In genomic region chr2:204268971-204269370, GRCh38 we compare ENCODE assay signal across 24 cellular contexts.
"Had no signal": no experiment of that assay in that cellular context is flagged by ENCODE, and none has a peak within 500 bp of the region (broad histone marks: within the 10 kb centered on the region; RNA-seq: fewer than 3 reads in every experiment).

No MANE protein-coding gene starts in this region.

- H3K27ac ChIP-seq: ascending aorta, cardiac muscle cell, SJCRH30, VCaP had no signal

- H3K36me3 ChIP-seq: ascending aorta, cardiac muscle cell had no signal

- H3K4me3 ChIP-seq: ascending aorta, cardiac muscle cell, K562, SJCRH30 had no signal

- H3K4me1 ChIP-seq: SJCRH30 had no signal

- DNase-seq: activated CD4-positive, alpha-beta memory T cell treated with anti-CD3 and anti-CD28 coated beads for 36 hours; activated CD4-positive, alpha-beta T cell treated with anti-CD3 and anti-CD28 coated beads, Interleukin-2, amount 10 ng/mL, durations not matched to agents 7 days and 5 days; activated CD4-positive, CD25-positive, alpha-beta regulatory T cell; activated CD8-positive, alpha-beta memory T cell treated with anti-CD3 and anti-CD28 coated beads for 24 hours; activated effector memory CD4-positive, alpha-beta T cell treated with anti-CD3 and anti-CD28 coated beads, Interleukin-2, amount 50 U/mL, for 16 hours; activated naive CD4-positive, alpha-beta T cell treated with Interleukin-2 at 50 U/mL for 16 hours; activated naive CD8-positive, alpha-beta T cell treated with anti-CD3 and anti-CD28 coated beads, Interleukin-2, amount 50 U/mL, for 24 hours; activated T-cell treated with anti-CD3 and anti-CD28 coated beads, Interleukin-2, amount 50 U/mL, for 4 hours; amniotic stem cell; Karpas-422; MM.1S; NCI-H1930; NCI-H2107; NCI-H524 treated with DMSO at 0.1 percent for 48 hours; NCI-H748 treated with DMSO at 0.1 percent for 48 hours; Right ventricle myocardium superior; RPMI8226; SJCRH30; SK-N-SH; T-helper 1 cell had no signal

- H3K9me3 ChIP-seq: ascending aorta, SK-N-SH had no signal

- H3K27me3 ChIP-seq: ascending aorta, SJCRH30 had no signal
